ENCODE assay signal across 1 cellular context in genomic region chr3:111903067-111903511, GRCh38.
TF ChIP-seq lines count a peak whose summit lies in the region.

No MANE protein-coding gene starts in this region.

TF ChIP-seq in WTC11, 78 proteins besides CTCF, POLR2A, EP300 and RAD21 (continued from another document):
- TF ChIP-seq AFF4 (CRISPR knock-in tag; IDR thresholded peaks at IDR 0.05; ENCODE audit: borderline replicate concordance) (no peak), PRRX2 (CRISPR knock-in tag; IDR thresholded peaks at IDR 0.05) (no peak), FOXJ3 (CRISPR knock-in tag; IDR thresholded peaks at IDR 0.05; ENCODE audit: borderline replicate concordance) (no peak), JAZF1 (CRISPR knock-in tag; IDR thresholded peaks at IDR 0.05) (no peak), ATF6 (CRISPR knock-in tag; IDR thresholded peaks at IDR 0.05) (no peak), MAX (CRISPR knock-in tag; IDR thresholded peaks at IDR 0.05) (no peak)
